8 cellular contexts compared by ENCODE assay signal in genomic region chr1:65260851-65261473, GRCh38. TPM values are rescaled to one million over a fixed set of nuclear protein-coding genes. Genes with fewer than 3 reads are reported as not detected.
DNase-seq lines count a peak whose midpoint lies in the region; ATAC-seq and TF ChIP-seq lines count a peak whose summit lies in the region.

No MANE protein-coding gene starts in this region.

- no peak overlapping the region for H3K4me3 Mint-ChIP-seq in activated T-cell treated with anti-CD3 and anti-CD28 coated beads, Interleukin-2, amount 50 U/mL, for 4 hours
- H3K4me3 Mint-ChIP-seq in progenitor cell of endocrine pancreas (ENCODE audit: low read depth): no peak overlapping the region

- no peak overlapping the region for H2AFZ ChIP-seq in IMR-90 (replicated peaks; ENCODE audit: low read length, poor library complexity)

- intact Hi-C loops in IMR-90 (cut with micrococcal nuclease) (no loop called here), vagina (cut with DNase I) (no loop called here), tibial artery (cut with DNase I; ENCODE audit: low total_unique reads) (loop anchor here (10.0 kb wide), 1 partner anchor 164 kb away; the partner anchor contains the start of genes LEPR and LEPROT)

- no peak overlapping the region for H3K4ac ChIP-seq in IMR-90 (ENCODE audit: low read depth, low read length)

- no peaks in the 10 kb centered on the region for H3K9me3 ChIP-seq in IMR-90 (ENCODE audit: control insufficient read depth, insufficient read depth, low read length)
- H3K9me3 ChIP-seq in endocrine pancreas (ENCODE audit: control insufficient read depth, low read length): no peaks in the 10 kb centered on the region
- no peaks in the 10 kb centered on the region for H3K9me3 ChIP-seq in vagina
- H3K9me3 ChIP-seq in tibial artery: no peaks in the 10 kb centered on the region

- H3K4me3 ChIP-seq in IMR-90 (ENCODE audit: insufficient read depth, low read depth, low read length) (no peak overlapping the region), endocrine pancreas (ENCODE audit: control insufficient read depth, insufficient read depth, low read length) (peak overlapping the region; percentile 32), vagina (no peak overlapping the region), tibial artery (no peak overlapping the region)

- H3K18ac ChIP-seq in IMR-90 (ENCODE audit: low read depth, low read length): no peak overlapping the region

- POLR2A ChIA-PET in IMR-90 (lab: Charles Lee; ENCODE audit: unreplicated experiment): interaction anchor here (0.6 kb wide), 1 partner anchor 411 kb away, joined by 3 read pairs; no protein-coding TSS in a partner anchor

- H3K4me2 ChIP-seq in IMR-90 (ENCODE audit: low read depth, low read length): no peak overlapping the region

- H3K79me1 ChIP-seq in IMR-90 (ENCODE audit: low read depth in 1 of 2, low read length in 2 of 2): no peaks in the 10 kb centered on the region

- no peaks in the 10 kb centered on the region for H3K9me1 ChIP-seq in IMR-90 (ENCODE audit: insufficient read depth, low read length)

- TF ChIP-seq RAD21 in IMR-90 (IDR thresholded peaks at IDR 0.05; ENCODE audit: low read length): no peak

- no peak overlapping the region for H3K27ac Mint-ChIP-seq in progenitor cell of endocrine pancreas

- no peak overlapping the region for H2BK15ac ChIP-seq in IMR-90 (ENCODE audit: low read depth, low read length)

- dilution Hi-C loops in IMR-90 (cut with HindIII; ENCODE audit: low sequenced_read_pairs, unreplicated experiment): no loop called here

- CTCF ChIA-PET in IMR-90 (lab: Yijun Ruan, JAX): interaction anchor here (0.9 kb wide), 1 partner anchor 25 kb away, joined by 3 read pairs; no protein-coding TSS in a partner anchor

- H4K5ac ChIP-seq in IMR-90 (ENCODE audit: low read depth, low read length): no peak overlapping the region

- TF ChIP-seq CTCF in IMR-90 (conservative IDR thresholded peaks at IDR 0.05; ENCODE audit: low read depth, low read length) (no peak), progenitor cell of endocrine pancreas (IDR thresholded peaks at IDR 0.05; ENCODE audit: unreplicated experiment) (no peak), vagina (IDR thresholded peaks at IDR 0.05) (no peak), tibial artery (IDR thresholded peaks at IDR 0.05) (no peak)

- H3K4me1 Mint-ChIP-seq in activated T-cell treated with anti-CD3 and anti-CD28 coated beads, Interleukin-2, amount 50 U/mL, for 4 hours (ENCODE audit: low read depth): peaks cover 18% of the 10 kb centered on the region
- peaks cover 7% of the 10 kb centered on the region for H3K4me1 Mint-ChIP-seq in progenitor cell of endocrine pancreas (ENCODE audit: low read depth)

- no peak overlapping the region for H3K23ac ChIP-seq in IMR-90 (ENCODE audit: low read depth, low read length)

- no TSS peak for BruUV-seq in IMR-90 (replicated peaks; lab: Mats Ljungman, UMichigan)

- no CpG with 5 or more reads among the region's 4 CpGs for WGBS in IMR-90 (ENCODE audit: extremely low coverage in 2 of 2, insufficient read length in 1 of 2), 2 experiments

- no peak overlapping the region for H2BK20ac ChIP-seq in IMR-90 (ENCODE audit: low read depth, low read length)

- no peak for DNase-seq in activated T-cell treated with anti-CD3 and anti-CD28 coated beads, Interleukin-2, amount 50 U/mL, for 4 hours
- DNase-seq in activated T-cell treated with anti-CD3 and anti-CD28 coated beads, Interleukin-2, amount 50 U/mL, for 1 hour: no peak
- DNase-seq in IMR-90: peak; percentile 67
- peak; percentile 79 for DNase-seq in stromal cell of bone marrow (ENCODE audit: low read depth)
- no peak for DNase-seq in progenitor cell of endocrine pancreas (ENCODE audit: low spot score, unreplicated experiment)
- DNase-seq in vagina (ENCODE audit: extremely low spot score in 2 of 2): no peak
- DNase-seq in tibial artery: no peak

- H4K8ac ChIP-seq in IMR-90 (ENCODE audit: low read depth in 2 of 2, low read length in 2 of 2): no peak overlapping the region

- H2AK9ac ChIP-seq in IMR-90 (replicated peaks; ENCODE audit: low read depth, low read length, poor library complexity): no peak overlapping the region

- no peaks in the 10 kb centered on the region for H3K9me3 Mint-ChIP-seq in activated T-cell treated with anti-CD3 and anti-CD28 coated beads, Interleukin-2, amount 50 U/mL, for 4 hours
- H3K9me3 Mint-ChIP-seq in progenitor cell of endocrine pancreas (ENCODE audit: low read depth): no peaks in the 10 kb centered on the region

- no peak overlapping the region for H3K14ac ChIP-seq in IMR-90 (replicated peaks; ENCODE audit: low read depth, low read length)

- H3K9ac ChIP-seq in IMR-90 (ENCODE audit: low read depth, low read length) (no peak overlapping the region), endocrine pancreas (ENCODE audit: control insufficient read depth, insufficient read depth, low read length) (no peak overlapping the region)

- TF ChIP-seq POLR2A in IMR-90 (IDR thresholded peaks at IDR 0.05; ENCODE audit: low read depth, low read length) (no peak), vagina (IDR thresholded peaks at IDR 0.05) (no peak)

- H3K56ac ChIP-seq in IMR-90 (ENCODE audit: extremely low read depth, insufficient read depth, low read length): no peak overlapping the region

- H4K20me1 ChIP-seq in IMR-90 (ENCODE audit: insufficient read depth, low read length): no peaks in the 10 kb centered on the region

- no peaks in the 10 kb centered on the region for H3K36me3 Mint-ChIP-seq in activated T-cell treated with anti-CD3 and anti-CD28 coated beads, Interleukin-2, amount 50 U/mL, for 4 hours (ENCODE audit: insufficient read depth)
- H3K36me3 Mint-ChIP-seq in progenitor cell of endocrine pancreas (ENCODE audit: insufficient read depth): no peaks in the 10 kb centered on the region

- no peak overlapping the region for H2BK120ac ChIP-seq in IMR-90 (ENCODE audit: low read depth, low read length)

- H3K4me1 ChIP-seq in IMR-90 (ENCODE audit: control insufficient read depth, insufficient read depth, low read length) (no peaks in the 10 kb centered on the region), endocrine pancreas (ENCODE audit: control insufficient read depth, insufficient read depth, low read length) (no peaks in the 10 kb centered on the region), vagina (peaks cover 16% of the 10 kb centered on the region), tibial artery (peaks cover 0 to 13% (median 0%) of the 10 kb centered on the region in 4 donors)

- no peak overlapping the region for H4K91ac ChIP-seq in IMR-90 (ENCODE audit: insufficient read depth, low read depth, low read length)

- H2BK5ac ChIP-seq in IMR-90 (ENCODE audit: low read depth, low read length, poor library complexity, severe bottlenecking): no peak overlapping the region

- no peak overlapping the region for H2AK5ac ChIP-seq in IMR-90 (ENCODE audit: low read depth, low read length)

- peak; percentile 79 to 85 for ATAC-seq in activated T-cell treated with anti-CD3 and anti-CD28 coated beads, Interleukin-2, amount 50 U/mL, for 4 hours
- ATAC-seq in IMR-90 (ENCODE audit: low read depth): peak; percentile 48; the same call in 1 of the 2 replicates

- H3K36me3 ChIP-seq in IMR-90 (ENCODE audit: control insufficient read depth, insufficient read depth, low read length) (no peaks in the 10 kb centered on the region), endocrine pancreas (ENCODE audit: control insufficient read depth, insufficient read depth, low read length) (no peaks in the 10 kb centered on the region), vagina (no peaks in the 10 kb centered on the region), tibial artery (no peaks in the 10 kb centered on the region)

- in situ Hi-C loops in IMR-90 (cut with MboI; ENCODE audit: low sequenced_read_pairs): no loop called here

- H3K27me3 ChIP-seq in IMR-90 (ENCODE audit: control insufficient read depth, insufficient read depth, low read length) (peaks cover 25% of the 10 kb centered on the region), endocrine pancreas (ENCODE audit: control insufficient read depth, insufficient read depth, low read length) (no peaks in the 10 kb centered on the region), vagina (no peaks in the 10 kb centered on the region), tibial artery (no peaks in the 10 kb centered on the region)

- H3K27ac ChIP-seq in IMR-90 (ENCODE audit: insufficient read depth, low read length): no peak overlapping the region
- no peak overlapping the region for H3K27ac ChIP-seq in vagina
- no peak overlapping the region for H3K27ac ChIP-seq in tibial artery

- peaks cover 12% of the 10 kb centered on the region for H3K27me3 Mint-ChIP-seq in activated T-cell treated with anti-CD3 and anti-CD28 coated beads, Interleukin-2, amount 50 U/mL, for 4 hours (ENCODE audit: low read depth)
- H3K27me3 Mint-ChIP-seq in progenitor cell of endocrine pancreas: peaks cover 19% of the 10 kb centered on the region

TF ChIP-seq in IMR-90, 13 proteins besides CTCF, POLR2A, EP300 and RAD21 (continues in another document):
- TF ChIP-seq RCOR1 (IDR thresholded peaks at IDR 0.05; ENCODE audit: insufficient replicate concordance, low read length) (no peak), FOS (IDR thresholded peaks at IDR 0.05; ENCODE audit: low read depth, low read length) (no peak), MAFK (IDR thresholded peaks at IDR 0.05; ENCODE audit: low read depth, low read length) (no peak)
- TF ChIP-seq, protein P1, sequence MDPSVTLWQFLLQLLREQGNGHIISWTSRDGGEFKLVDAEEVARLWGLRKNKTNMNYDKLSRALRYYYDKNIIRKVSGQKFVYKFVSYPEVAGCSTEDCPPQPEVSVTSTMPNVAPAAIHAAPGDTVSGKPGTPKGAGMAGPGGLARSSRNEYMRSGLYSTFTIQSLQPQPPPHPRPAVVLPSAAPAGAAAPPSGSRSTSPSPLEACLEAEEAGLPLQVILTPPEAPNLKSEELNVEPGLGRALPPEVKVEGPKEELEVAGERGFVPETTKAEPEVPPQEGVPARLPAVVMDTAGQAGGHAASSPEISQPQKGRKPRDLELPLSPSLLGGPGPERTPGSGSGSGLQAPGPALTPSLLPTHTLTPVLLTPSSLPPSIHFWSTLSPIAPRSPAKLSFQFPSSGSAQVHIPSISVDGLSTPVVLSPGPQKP (IDR thresholded peaks at IDR 0.05; ENCODE audit: borderline replicate concordance, low read depth, low read length): no peak
- TF ChIP-seq, protein P2, sequence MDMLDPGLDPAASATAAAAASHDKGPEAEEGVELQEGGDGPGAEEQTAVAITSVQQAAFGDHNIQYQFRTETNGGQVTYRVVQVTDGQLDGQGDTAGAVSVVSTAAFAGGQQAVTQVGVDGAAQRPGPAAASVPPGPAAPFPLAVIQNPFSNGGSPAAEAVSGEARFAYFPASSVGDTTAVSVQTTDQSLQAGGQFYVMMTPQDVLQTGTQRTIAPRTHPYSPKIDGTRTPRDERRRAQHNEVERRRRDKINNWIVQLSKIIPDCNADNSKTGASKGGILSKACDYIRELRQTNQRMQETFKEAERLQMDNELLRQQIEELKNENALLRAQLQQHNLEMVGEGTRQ (IDR thresholded peaks at IDR 0.05; ENCODE audit: low read depth, low read length): no peak

RNA-seq across cellular contexts. Expression of gene DNAJC6, which starts 48.4 kb away (rescaled TPM):
- 1 to 10 TPM; 1.3 to 2.5 (median 2.1) TPM for total RNA-seq in activated T-cell treated with anti-CD3 and anti-CD28 coated beads, Interleukin-2, amount 50 U/mL, for 4 hours
- total RNA-seq in IMR-90 (2012; rRNA removed) (0.18 and 0.28 TPM in 2 replicates), progenitor cell of endocrine pancreas (7.1 and 8.9 TPM in 2 replicates), vagina (5.6 TPM)
- polyA plus RNA-seq in IMR-90 (2012; rRNA removed): 0.05 and 0.13 TPM in 2 replicates
- polyA plus RNA-seq in IMR-90 (2012; cell fraction: cytosol; rRNA removed): 0.04 TPM in 1 of 2 replicates, not detected in the other
- polyA plus RNA-seq in IMR-90 (2012; cell fraction: nucleus; rRNA removed; ENCODE audit: low replicate concordance): 0.05 and 0.13 TPM in 2 replicates

Comparison
In these comparisons a context has a peak if more than half of its experiments do, and no peak if none do; other contexts are left out.
1. DNase-seq: peak in IMR-90 (single experiment) and stromal cell of bone marrow (single experiment); none in activated T-cell treated with anti-CD3 and anti-CD28 coated beads, Interleukin-2, amount 50 U/mL, for 4 hours (single experiment), activated T-cell treated with anti-CD3 and anti-CD28 coated beads, Interleukin-2, amount 50 U/mL, for 1 hour (single experiment), progenitor cell of endocrine pancreas (single experiment), vagina (0 of 2) and tibial artery (0 of 2).